8 cellular contexts compared by ENCODE assay signal in genomic region chr3:146189519-146190173, GRCh38. TPM values are rescaled to one million over a fixed set of nuclear protein-coding genes. Genes with fewer than 3 reads are reported as not detected.
DNase-seq lines count a peak whose midpoint lies in the region; ATAC-seq and TF ChIP-seq lines count a peak whose summit lies in the region.

No MANE protein-coding gene starts in this region.

- no peaks in the 10 kb centered on the region for H3K27me3 ChIP-seq in heart right ventricle

- DNase-seq in ELR (ENCODE audit: low read depth) (peak; percentile 83), NCI-H2227 treated with DMSO at 0.1 percent for 48 hours (lab: John Stamatoyannopoulos, UW) (peak; percentile 80), heart right ventricle (no peak), sciatic nerve (ENCODE audit: low spot score) (peak; percentile 48), ureter (ENCODE audit: low spot score) (no peak)
- DNase-seq in activated CD8-positive, alpha-beta T cell treated with anti-CD3 and anti-CD28 coated beads for 36 hours: peak; percentile 4

- H3K4me1 Mint-ChIP-seq in activated CD8-positive, alpha-beta T cell treated with anti-CD3 and anti-CD28 coated beads for 36 hours (ENCODE audit: low read depth): no peaks in the 10 kb centered on the region

- CTCF ChIA-PET in activated CD8-positive, alpha-beta T cell treated with anti-CD3 and anti-CD28 coated beads for 36 hours (lab: Charles Lee): interaction anchor here (0.6 to 4.2 kb wide), 33 partner anchors 8 to 409 kb away, joined by 3 to 40 read pairs (median 3); no protein-coding TSS in a partner anchor

- ATAC-seq in GM19455 (IDR thresholded peaks at IDR 0.05; ENCODE audit: unreplicated experiment) (peak; percentile 98), HG03354 (IDR thresholded peaks at IDR 0.05; ENCODE audit: poor library complexity, severe bottlenecking, unreplicated experiment) (peak; percentile 95), heart right ventricle (peak in 6 of 8 donors; percentile 57 to 81 (median 68)), sciatic nerve (peak; percentile 85)
- ATAC-seq in activated CD8-positive, alpha-beta T cell treated with anti-CD3 and anti-CD28 coated beads for 36 hours: peak; percentile 71

- no peak overlapping the region for H3K4me3 Mint-ChIP-seq in activated CD8-positive, alpha-beta T cell treated with anti-CD3 and anti-CD28 coated beads for 36 hours

- H3K27ac Mint-ChIP-seq in activated CD8-positive, alpha-beta T cell treated with anti-CD3 and anti-CD28 coated beads for 36 hours: no peak overlapping the region

- H3K36me3 Mint-ChIP-seq in activated CD8-positive, alpha-beta T cell treated with anti-CD3 and anti-CD28 coated beads for 36 hours (ENCODE audit: low read depth): no peaks in the 10 kb centered on the region

- peak; percentile 71 for TF ChIP-seq CTCF in activated CD8-positive, alpha-beta T cell treated with anti-CD3 and anti-CD28 coated beads for 36 hours (IDR thresholded peaks at IDR 0.05)
- peak; percentile 56 to 85 (median 77) for TF ChIP-seq CTCF in heart right ventricle (IDR thresholded peaks at IDR 0.05)

- POLR2A ChIA-PET in activated CD8-positive, alpha-beta T cell treated with anti-CD3 and anti-CD28 coated beads for 36 hours (lab: Charles Lee): no interaction called here

- H3K36me3 ChIP-seq in heart right ventricle: peaks cover 0 to 38% (median 0%) of the 10 kb centered on the region in 9 donors

- H3K27ac ChIP-seq in heart right ventricle: no peak overlapping the region

- H3K9me3 Mint-ChIP-seq in activated CD8-positive, alpha-beta T cell treated with anti-CD3 and anti-CD28 coated beads for 36 hours: no peaks in the 10 kb centered on the region

- 8 to 9% methylated on average over 6 of the region's 6 CpGs for WGBS in heart right ventricle, 2 donors

- intact Hi-C loops in activated CD8-positive, alpha-beta T cell treated with anti-CD3 and anti-CD28 coated beads for 36 hours (cut with micrococcal nuclease): loop anchor here (10.0 kb wide), 1 partner anchor 125 kb away; no protein-coding TSS in a partner anchor
- intact Hi-C loops in heart right ventricle (cut with DNase I): loop anchor here in 7 of 10 donors (1.0 to 10.0 kb wide), 6 partner anchors 121 to 415 kb away; no protein-coding TSS in a partner anchor
- intact Hi-C loops in sciatic nerve (cut with DNase I): loop anchor here (5.0 kb wide), 1 partner anchor 122 kb away; no protein-coding TSS in a partner anchor

- H3K27me3 Mint-ChIP-seq in activated CD8-positive, alpha-beta T cell treated with anti-CD3 and anti-CD28 coated beads for 36 hours: peaks cover 2% of the 10 kb centered on the region

- H3K4me1 ChIP-seq in heart right ventricle: peaks cover 0 to 8% (median 0%) of the 10 kb centered on the region in 9 donors

- no peaks in the 10 kb centered on the region for H3K9me3 ChIP-seq in heart right ventricle

- H3K4me3 ChIP-seq in heart right ventricle: no peak overlapping the region

RNA-seq across cellular contexts. Expression of gene PLOD2, which starts 28.7 kb away (rescaled TPM):
- total RNA-seq in activated CD8-positive, alpha-beta T cell treated with anti-CD3 and anti-CD28 coated beads for 36 hours: 1 to 10 TPM in 1 of 2 experiments, under 1 TPM in 1; 0.65 to 2.0 TPM
- total RNA-seq in heart right ventricle (10 to 100 TPM; 12.5 to 44.6 (median 16.8) TPM), sciatic nerve (37.2 TPM), ureter (17.7 TPM)
- polyA plus RNA-seq in heart right ventricle: 10 to 100 TPM; 13.7 to 32.7 TPM

Comparison
In these comparisons a context has a peak if more than half of its experiments do, and no peak if none do; other contexts are left out.
1. DNase-seq: peak in ELR (single experiment), NCI-H2227 treated with DMSO at 0.1 percent for 48 hours (single experiment), activated CD8-positive, alpha-beta T cell treated with anti-CD3 and anti-CD28 coated beads for 36 hours (single experiment) and sciatic nerve (single experiment); none in heart right ventricle (0 of 2) and ureter (single experiment).
2. Peak in every context shown above with its lines, with median percentiles within 50 percentile points of each other: ATAC-seq.